Comparison of ENCODE assay signal across 8 cellular contexts in the genomic region with DNA sequence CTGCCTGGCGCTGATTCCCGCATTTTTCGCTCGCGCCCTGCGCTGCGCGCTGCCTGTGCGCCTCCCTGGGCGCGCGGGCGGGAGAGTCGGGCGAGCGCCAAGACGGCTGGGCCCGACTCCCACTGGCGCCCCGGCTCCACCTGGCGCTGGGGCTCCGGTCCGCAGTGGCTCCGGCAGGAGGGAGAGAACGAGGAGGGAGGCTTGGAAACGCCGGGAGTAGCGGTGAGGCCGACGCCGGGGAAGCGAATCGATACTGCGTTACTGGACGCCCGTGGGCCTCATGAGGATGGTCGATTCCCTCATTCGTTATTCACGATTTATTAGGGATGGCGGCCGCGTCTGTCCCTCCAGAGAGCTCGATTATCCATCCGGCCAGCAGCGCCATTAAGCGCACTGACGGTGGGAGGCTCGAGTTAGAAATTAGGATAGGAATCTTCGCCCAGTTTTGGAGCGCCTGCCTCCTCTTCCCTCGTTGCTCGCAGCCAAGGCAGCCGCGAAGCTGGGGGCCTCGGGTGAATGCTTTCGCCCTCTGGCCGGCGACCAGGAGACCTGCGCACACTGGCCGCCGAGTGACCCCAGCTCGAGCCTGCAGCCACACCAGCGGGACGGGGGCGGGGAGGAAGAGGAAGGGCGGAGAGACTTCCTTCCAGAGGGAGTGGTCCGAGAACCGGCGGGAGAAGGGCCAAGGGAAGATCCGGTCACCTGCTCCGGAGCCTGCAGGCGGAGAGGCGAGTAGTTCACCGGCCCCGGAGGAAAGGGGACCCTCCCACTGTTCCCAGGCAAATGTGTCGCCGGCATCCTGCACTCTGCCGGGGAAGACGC. TPM values are rescaled to one million over a fixed set of nuclear protein-coding genes. Genes with fewer than 3 reads are reported as not detected.
DNase-seq lines count a peak whose midpoint lies in the region; ATAC-seq and TF ChIP-seq lines count a peak whose summit lies in the region.

No MANE protein-coding gene starts in this region.

- ATAC-seq in right cardiac atrium = peak; percentile 57 to 68
- ATAC-seq in psoas muscle = peak; percentile 18 to 21 (median 20)
- no peak for ATAC-seq in HG03460 (IDR thresholded peaks at IDR 0.05; ENCODE audit: unreplicated experiment)
- ATAC-seq in GM18520 (IDR thresholded peaks at IDR 0.05; ENCODE audit: unreplicated experiment) = no peak

- H3K9me3 ChIP-seq in right cardiac atrium (ENCODE audit: control insufficient read depth, low read length) (no peaks in the 10 kb centered on the region), psoas muscle (no peaks in the 10 kb centered on the region)

- WGBS in right cardiac atrium = under 1% methylated on average over 79 of the region's 79 CpGs
- 0 to 1% (median 1%) methylated on average over 66 to 79 of the region's 79 CpGs for WGBS in psoas muscle, 3 donors

- DNase-seq in GM10266 (ENCODE audit: extremely low spot score) = peak; percentile 67
- peak; percentile 30 to 69 for DNase-seq in NCI-H446 (lab: John Stamatoyannopoulos, UW)
- DNase-seq in amniotic epithelial cell (ENCODE audit: low read depth) = peak; percentile 63
- peak; percentile 91 to 96 (median 95) for DNase-seq in right cardiac atrium
- peak; percentile 90 to 91 for DNase-seq in psoas muscle

- intact Hi-C loops in right cardiac atrium (cut with DNase I) (no loop called here), psoas muscle (cut with DNase I) (loop anchor here in 1 of 2 donors (5.0 to 10.0 kb wide), 2 partner anchors 75 to 403 kb away; a partner anchor contains a TSS)

- TF ChIP-seq CTCF in 22Rv1 (IDR thresholded peaks at IDR 0.05) (no peak), GM10266 (IDR thresholded peaks at IDR 0.05; ENCODE audit: control insufficient read depth, insufficient read depth, low read depth, missing control alignments) (no peak), psoas muscle (IDR thresholded peaks at IDR 0.05) (no peak)

- peak overlapping the region; percentile 85 for H3K4me3 ChIP-seq in right cardiac atrium (ENCODE audit: low read length)
- peak overlapping the region; percentile 66 for H3K4me3 ChIP-seq in psoas muscle

- peaks cover 0 to 11% of the 10 kb centered on the region in 2 donors for H3K36me3 ChIP-seq in psoas muscle (ENCODE audit: insufficient read depth in 1 of 2, low read depth in 1 of 2)

- peak overlapping the region; percentile 99 for H3K27ac ChIP-seq in 22Rv1
- peak overlapping the region; percentile 88 for H3K27ac ChIP-seq in right cardiac atrium (ENCODE audit: low read length)
- peak overlapping the region; percentile 75 for H3K27ac ChIP-seq in psoas muscle

- peaks cover 2% of the 10 kb centered on the region for H3K4me1 ChIP-seq in right cardiac atrium (ENCODE audit: control insufficient read depth, insufficient read depth, low read length)
- H3K4me1 ChIP-seq in psoas muscle = peaks cover 27% of the 10 kb centered on the region

- no peaks in the 10 kb centered on the region for H3K27me3 ChIP-seq in right cardiac atrium (ENCODE audit: control insufficient read depth, insufficient read depth)
- H3K27me3 ChIP-seq in psoas muscle (ENCODE audit: insufficient read depth in 3 of 3, low read length in 2 of 3) = peaks cover 0 to 56% (median 8%) of the 10 kb centered on the region in 3 donors

RNA-seq across cellular contexts. Expression of a gene that starts 1.3 kb away (rescaled TPM):
- total RNA-seq in right cardiac atrium (10 to 100 TPM; 28.2 to 48.4 (median 34.7) TPM), psoas muscle (10 to 100 TPM in 1 of 4 donors, 1 to 10 TPM in 3; 7.1 to 10.8 (median 7.5) TPM)
- polyA plus RNA-seq in right cardiac atrium (34.3 TPM), psoas muscle (1 to 10 TPM; 3.3 to 5.8 (median 5.1) TPM)

RNA-seq across cellular contexts. Expression of a gene that starts 3.1 kb away (rescaled TPM):
- total RNA-seq in right cardiac atrium (100 to 1,000 TPM; 134 to 167 (median 146) TPM), psoas muscle (100 to 1,000 TPM; 112 to 209 (median 184) TPM)
- polyA plus RNA-seq in right cardiac atrium (247 TPM), psoas muscle (100 to 1,000 TPM; 286 to 463 (median 332) TPM)

RNA-seq across cellular contexts. Expression of a gene that starts 19.3 kb away (rescaled TPM):
- total RNA-seq in right cardiac atrium (10 to 100 TPM; 43.7 to 74.6 (median 67.9) TPM), psoas muscle (10 to 100 TPM; 29.9 to 45.5 (median 37.4) TPM)
- polyA plus RNA-seq in right cardiac atrium (78.1 TPM), psoas muscle (10 to 100 TPM; 39.6 to 83.6 (median 41.5) TPM)

RNA-seq across cellular contexts. Expression of a gene that starts 44.4 kb away (rescaled TPM):
- total RNA-seq in right cardiac atrium (100 to 1,000 TPM in 2 of 4 donors, 10 to 100 TPM in 2; 80.7 to 108 (median 94.2) TPM), psoas muscle (100 to 1,000 TPM in 1 of 4 donors, 10 to 100 TPM in 3; 78.5 to 120 (median 84.9) TPM)
- polyA plus RNA-seq in right cardiac atrium (81.2 TPM), psoas muscle (10 to 100 TPM; 16.3 to 50.2 (median 25.5) TPM)

RNA-seq across cellular contexts. Expression of a gene that starts 49.9 kb away (rescaled TPM):
- 10 to 100 TPM; 39.2 to 50.0 (median 46.2) TPM for total RNA-seq in right cardiac atrium
- 28.2 TPM for polyA plus RNA-seq in right cardiac atrium
- 10 to 100 TPM; 61.2 to 66.7 (median 63.8) TPM for total RNA-seq in psoas muscle
- polyA plus RNA-seq in psoas muscle = 10 to 100 TPM; 19.3 to 72.6 (median 26.5) TPM

Comparison
In these comparisons a context has a peak if more than half of its experiments do, and no peak if none do; other contexts are left out.
1. ATAC-seq: peak in right cardiac atrium (2 of 2) and psoas muscle (4 of 4); none in HG03460 (single experiment) and GM18520 (single experiment).
2. Peak in every context shown above with its lines, with median percentiles within 50 percentile points of each other: H3K27ac ChIP-seq and DNase-seq.